28 cellular contexts compared by ENCODE assay signal in genomic region chr6:149049230-149049629, GRCh38.
A peak's percentile ranks its signal among the peaks of the same experiment; 100 is the strongest.
DNase-seq lines count a peak whose midpoint lies in the region; ATAC-seq and TF ChIP-seq lines count a peak whose summit lies in the region.
"Had no signal": no experiment of that assay in that cellular context is flagged by ENCODE, and none has a peak within 500 bp of the region (broad histone marks: within the 10 kb centered on the region; RNA-seq: fewer than 3 reads in every experiment).

No MANE protein-coding gene starts in this region.

- H3K4me1 Mint-ChIP-seq in MCF 10A (ENCODE audit: insufficient read depth, unreplicated experiment) (peaks cover 11% of the 10 kb centered on the region), chondrocyte (ENCODE audit: low read depth) (peaks cover 40% of the 10 kb centered on the region)

- no peak for TF ChIP-seq POLR2A in breast epithelium (IDR thresholded peaks at IDR 0.05)

- H3K27ac Mint-ChIP-seq in MCF 10A (ENCODE audit: low read depth, unreplicated experiment) = peak overlapping the region; percentile 84
- H3K27ac Mint-ChIP-seq in chondrocyte (ENCODE audit: unreplicated experiment) = no peak overlapping the region
- H3K27ac Mint-ChIP-seq: activated T-helper 2 cell treated with anti-CD3 and anti-CD28 coated beads, Interferon-gamma antibody, Interleukin-2, Interleukin-4, amounts not matched to agents 10 μg/mL and 5 μg/mL and 100 μg/mL, durations not matched to agents 14 hours and 24 hours and 36 hours; H9; T-helper 2 cell treated with Interferon-gamma antibody and Interleukin-4, amounts not matched to agents 5 μg/mL and 100 μg/mL, for 36 hours had no signal

- H3K4me1 ChIP-seq in breast epithelium = no peaks in the 10 kb centered on the region
- peaks cover 10% of the 10 kb centered on the region for H3K4me1 ChIP-seq in foreskin keratinocyte
- H3K4me1 ChIP-seq: BE2C had no signal

- H3K36me3 Mint-ChIP-seq in MCF 10A (ENCODE audit: insufficient read depth, unreplicated experiment) = no peaks in the 10 kb centered on the region
- H3K36me3 Mint-ChIP-seq in chondrocyte (ENCODE audit: low read depth) = peaks cover 1% of the 10 kb centered on the region

- H3K36me3 ChIP-seq in breast epithelium = no peaks in the 10 kb centered on the region
- H3K36me3 ChIP-seq: BE2C, heart right ventricle, upper lobe of right lung had no signal

- DNase-seq in MCF 10A (ENCODE audit: unreplicated experiment) (peak; percentile 4), breast epithelium (ENCODE audit: low spot score in 2 of 2) (no peak), foreskin keratinocyte (peak; percentile 16 to 56), NCI-H510A treated with DMSO at 0.1 percent for 48 hours (lab: John Stamatoyannopoulos, UW) (no peak), chondrocyte (ENCODE audit: low spot score) (no peak)
- DNase-seq: activated CD4-positive, alpha-beta T cell treated with anti-CD3 and anti-CD28 coated beads, Interleukin-2, amount 50 U/mL, for 1 hour; activated CD8-positive, alpha-beta memory T cell treated with anti-CD3 and anti-CD28 coated beads, Interleukin-2, amount 50 U/mL, for 48 hours; anterior cingulate cortex; BE2C; caudate nucleus; H9; heart right ventricle; KG1; naive thymus-derived CD4-positive, alpha-beta T cell; NCI-H1436 treated with DMSO at 0.1 percent for 48 hours; NCI-H526; nucleus accumbens; substantia nigra; upper lobe of right lung had no signal

- CTCF ChIA-PET in MCF 10A (lab: Yijun Ruan, JAX) = interaction anchor here (1.0 to 1.3 kb wide), 2 partner anchors 18 to 31 kb away, joined by 3 read pairs; no protein-coding TSS in a partner anchor

- no peak overlapping the region for H3K4me3 ChIP-seq in breast epithelium
- H3K4me3 ChIP-seq: heart right ventricle, SK-N-MC, skin epidermis, upper lobe of right lung had no signal

- H3K9me3 ChIP-seq in breast epithelium = no peaks in the 10 kb centered on the region
- H3K9me3 ChIP-seq: BE2C, heart right ventricle, upper lobe of right lung had no signal

- ATAC-seq in foreskin keratinocyte = peak; percentile 28
- ATAC-seq in HG03135 (IDR thresholded peaks at IDR 0.05; ENCODE audit: unreplicated experiment) = no peak
- ATAC-seq in esophagus mucosa = no peak
- ATAC-seq: activated naive CD4-positive, alpha-beta T cell treated with anti-CD3 and anti-CD28 coated beads, Interleukin-2, amount 50 U/mL, for 72 hours; heart right ventricle; left lobe of liver; naive thymus-derived CD4-positive, alpha-beta T cell; upper lobe of right lung had no signal

- POLR2A ChIA-PET in MCF 10A (lab: Yijun Ruan, JAX) = interaction anchor here (0.6 to 3.5 kb wide), 6 partner anchors 12 to 462 kb away, joined by 3 to 17 read pairs (median 6); no protein-coding TSS in a partner anchor

- H3K27me3 ChIP-seq in breast epithelium (no peaks in the 10 kb centered on the region), foreskin keratinocyte (no peaks in the 10 kb centered on the region)
- H3K27me3 ChIP-seq: BE2C, heart right ventricle, upper lobe of right lung had no signal

- no peak overlapping the region for H3K27ac ChIP-seq in breast epithelium
- peak overlapping the region; percentile 77 for H3K27ac ChIP-seq in VCaP
- H3K27ac ChIP-seq in foreskin keratinocyte = no peak overlapping the region
- H3K27ac ChIP-seq: heart right ventricle, SK-N-MC, upper lobe of right lung had no signal

- H3K4me3 Mint-ChIP-seq in MCF 10A (ENCODE audit: unreplicated experiment) (no peak overlapping the region), chondrocyte (ENCODE audit: unreplicated experiment) (no peak overlapping the region)
- H3K4me3 Mint-ChIP-seq: H9; naive thymus-derived CD4-positive, alpha-beta T cell; T-helper 2 cell treated with Interferon-gamma antibody and Interleukin-4, amounts not matched to agents 5 μg/mL and 100 μg/mL, for 36 hours had no signal

- H3K9me3 Mint-ChIP-seq in MCF 10A (ENCODE audit: unreplicated experiment) (no peaks in the 10 kb centered on the region), chondrocyte (ENCODE audit: low read depth) (no peaks in the 10 kb centered on the region)
- H3K9me3 Mint-ChIP-seq: H9 had no signal

- no TSS peak for BruUV-seq in MCF 10A (replicated peaks; lab: Mats Ljungman, UMichigan)

- intact Hi-C loops in MCF 10A (cut with micrococcal nuclease) (no loop called here), breast epithelium (cut with DNase I; ENCODE audit: low total_unique reads) (no loop called here)

- no peak for TF ChIP-seq CTCF in MCF 10A (IDR thresholded peaks at IDR 0.05; ENCODE audit: unreplicated experiment)
- no peak for TF ChIP-seq CTCF in breast epithelium (IDR thresholded peaks at IDR 0.05)
- TF ChIP-seq CTCF in VCaP (conservative IDR thresholded peaks at IDR 0.05) = no peak
- TF ChIP-seq CTCF in foreskin keratinocyte (conservative IDR thresholded peaks at IDR 0.05) = no peak
- TF ChIP-seq CTCF in chondrocyte (IDR thresholded peaks at IDR 0.05) = no peak

- H3K27me3 Mint-ChIP-seq in MCF 10A (ENCODE audit: insufficient read depth, unreplicated experiment) (no peaks in the 10 kb centered on the region), chondrocyte (ENCODE audit: low read depth) (no peaks in the 10 kb centered on the region)
- H3K27me3 Mint-ChIP-seq: naive thymus-derived CD4-positive, alpha-beta T cell had no signal

Comparison
In these comparisons a context has a peak if more than half of its experiments do, and no peak if none do; other contexts are left out.
1. DNase-seq: peak in MCF 10A (single experiment) and foreskin keratinocyte (2 of 2); none in breast epithelium (0 of 2), NCI-H510A treated with DMSO at 0.1 percent for 48 hours (single experiment) and chondrocyte (single experiment).